19 cellular contexts compared by ENCODE assay signal in the genomic region with DNA sequence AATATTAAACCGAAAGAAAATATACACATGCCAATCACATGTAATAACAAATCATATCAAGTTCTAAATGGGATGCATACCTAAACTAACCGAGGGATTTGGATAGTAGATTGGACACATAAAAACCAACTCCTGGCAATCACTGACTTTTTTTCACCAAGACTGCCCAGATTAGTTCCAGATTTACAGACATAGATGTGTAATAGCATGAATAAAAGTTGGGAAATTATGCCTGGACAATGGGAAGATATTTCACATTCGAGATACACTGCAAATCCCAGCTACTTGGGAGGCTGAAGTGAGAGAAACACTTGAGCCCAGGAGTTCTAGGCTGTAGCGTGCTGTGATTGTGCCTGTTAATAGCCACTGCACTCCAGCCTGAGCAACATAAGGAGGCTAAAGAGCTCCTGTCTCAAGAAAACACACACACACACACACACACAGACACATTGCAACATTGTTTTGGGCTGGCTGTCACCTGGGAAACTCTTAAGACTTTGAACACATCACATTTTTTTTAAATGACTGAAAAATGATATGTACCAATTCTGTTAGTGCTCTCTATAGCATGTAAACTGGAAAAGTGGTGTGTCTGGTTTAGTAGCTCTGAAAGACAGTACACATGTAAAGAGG. TPM values are rescaled to one million over a fixed set of nuclear protein-coding genes. Genes with fewer than 3 reads are reported as not detected.
"Had no signal": no experiment of that assay in that cellular context is flagged by ENCODE, and none has a peak within 500 bp of the region (broad histone marks: within the 10 kb centered on the region; RNA-seq: fewer than 3 reads in every experiment).

No MANE protein-coding gene starts in this region.

- H3K36me3 ChIP-seq: cardiac muscle cell, lower lobe of right lung, pancreas, upper lobe of left lung had no signal

- DNase-seq: activated CD4-positive, alpha-beta memory T cell treated with anti-CD3 and anti-CD28 coated beads, Interleukin-2, amount 10 ng/mL, durations not matched to agents 7 days and 5 days; activated CD4-positive, alpha-beta T cell treated with anti-CD3 and anti-CD28 coated beads for 48 hours; activated CD4-positive, CD25-positive, alpha-beta regulatory T cell; activated CD8-positive, alpha-beta memory T cell treated with anti-CD3 and anti-CD28 coated beads, Interleukin-2, amount 10 ng/mL, durations not matched to agents 7 days and 5 days; amygdala; effector memory CD8-positive, alpha-beta T cell; left colon; lower lobe of right lung; natural killer cell; pancreas; stimulated activated CD4-positive, alpha-beta T cell treated with anti-CD3 and anti-CD28 coated beads, Interleukin-4, amount 100 ng/mL, for 4 hours; T-cell; T-helper 9 cell; testis; upper lobe of left lung had no signal

- H3K27me3 ChIP-seq: cardiac muscle cell, testis, upper lobe of left lung had no signal

- FAIRE-seq: pancreas had no signal

- ATAC-seq: activated CD8-positive, alpha-beta memory T cell treated with anti-CD3 and anti-CD28 coated beads, Interleukin-2, amount 10 ng/mL, durations not matched to agents 7 days and 5 days; effector memory CD8-positive, alpha-beta T cell; left colon; natural killer cell; pancreas; sciatic nerve; stimulated activated memory B cell treated with anti-CD40 and anti-IgM and Interleukin-4, amounts not matched to agents 10 μg/mL and 1 μg/mL and 100 μg/mL, for 72 hours; T-cell had no signal

- H3K4me3 ChIP-seq: cardiac muscle cell, lower lobe of right lung, pancreas, testis, upper lobe of left lung had no signal

RNA-seq across cellular contexts. Expression of a gene that starts 5.7 kb away (rescaled TPM):
- total RNA-seq: dermis microvascular lymphatic vessel endothelial cell, natural killer cell had no signal
